8 cellular contexts compared by ENCODE assay signal in the genomic region with DNA sequence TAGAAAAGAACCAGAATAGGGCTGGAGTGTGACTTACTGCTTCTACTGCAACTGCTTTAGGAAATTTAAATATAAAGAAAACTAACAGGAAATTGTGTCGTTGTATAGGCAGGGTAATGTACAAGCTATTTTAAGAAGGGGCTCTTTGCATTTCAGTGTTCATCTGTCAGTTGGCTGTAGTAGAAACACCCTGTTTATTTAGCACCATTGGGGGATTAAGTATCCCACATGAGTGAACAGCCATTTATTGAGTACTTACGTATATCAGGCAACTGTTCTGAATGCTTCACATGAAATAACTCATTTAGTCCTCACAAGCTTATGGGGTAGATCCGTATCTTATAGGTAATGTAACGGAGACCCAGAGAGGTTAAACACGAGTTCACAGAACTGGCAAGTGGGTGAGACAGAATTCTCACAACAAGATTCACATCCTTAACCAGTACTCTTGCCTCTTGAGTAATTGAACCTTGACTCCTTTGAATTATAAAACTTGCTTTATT. TPM values are rescaled to one million over a fixed set of nuclear protein-coding genes. Genes with fewer than 3 reads are reported as not detected.
DNase-seq lines count a peak whose midpoint lies in the region; ATAC-seq and TF ChIP-seq lines count a peak whose summit lies in the region.

No MANE protein-coding gene starts in this region.

- no peak for TF ChIP-seq CTCF in hepatocyte (IDR thresholded peaks at IDR 0.05; ENCODE audit: poor library complexity)

- H3K27ac ChIP-seq in hepatocyte: no peak overlapping the region

- no peaks in the 10 kb centered on the region for H3K27me3 ChIP-seq in hepatocyte

- peak overlapping the region; percentile 11 for H3K4me2 ChIP-seq in hepatocyte

- H4K20me1 ChIP-seq in hepatocyte (ENCODE audit: insufficient read depth, poor library complexity, severe bottlenecking): no peaks in the 10 kb centered on the region

- H3K9me2 ChIP-seq in hepatocyte (replicated peaks; ENCODE audit: insufficient read depth): no peaks in the 10 kb centered on the region

- peak; percentile 32 for ATAC-seq in GM18499 (IDR thresholded peaks at IDR 0.05; ENCODE audit: insufficient read depth, unreplicated experiment)
- peak; percentile 57 for ATAC-seq in GM21381 (IDR thresholded peaks at IDR 0.05; ENCODE audit: unreplicated experiment)
- peak; percentile 64 for ATAC-seq in HG03439 (IDR thresholded peaks at IDR 0.05; ENCODE audit: unreplicated experiment)

- no peak overlapping the region for H3K4me3 ChIP-seq in hepatocyte

- H3K36me3 ChIP-seq in hepatocyte (replicated peaks; ENCODE audit: insufficient read depth, low read depth): no peaks in the 10 kb centered on the region

- DNase-seq in hepatocyte (ENCODE audit: low spot score) (no peak), cerebellum (ENCODE audit: low spot score) (no peak), NCI-H1105 treated with DMSO at 0.1 percent for 48 hours (lab: John Stamatoyannopoulos, UW) (no peak), globus pallidus (ENCODE audit: low spot score) (no peak)
- DNase-seq in effector CD4-positive, alpha-beta T cell: no peak

- 76% methylated on average over 5 of the region's 5 CpGs for WGBS in hepatocyte (ENCODE audit: low lambda C conversion rate, missing lambda C conversion rate)

- H3K4me1 ChIP-seq in hepatocyte (ENCODE audit: insufficient read depth): peaks cover 3% of the 10 kb centered on the region

- H3K9me3 ChIP-seq in hepatocyte (ENCODE audit: low read depth): no peaks in the 10 kb centered on the region

- peaks cover 37% of the 10 kb centered on the region for H3K79me2 ChIP-seq in hepatocyte

- no peak overlapping the region for H2AFZ ChIP-seq in hepatocyte

RNA-seq across cellular contexts. Expression of a gene that starts 23.9 kb away (rescaled TPM):
- 16.5 and 17.0 TPM in 2 replicates for total RNA-seq in hepatocyte
- 12.2 and 13.2 TPM in 2 replicates for polyA plus RNA-seq in hepatocyte
- 33.1 TPM for total RNA-seq in cerebellum
